26 cellular contexts compared by ENCODE assay signal in the genomic region with DNA sequence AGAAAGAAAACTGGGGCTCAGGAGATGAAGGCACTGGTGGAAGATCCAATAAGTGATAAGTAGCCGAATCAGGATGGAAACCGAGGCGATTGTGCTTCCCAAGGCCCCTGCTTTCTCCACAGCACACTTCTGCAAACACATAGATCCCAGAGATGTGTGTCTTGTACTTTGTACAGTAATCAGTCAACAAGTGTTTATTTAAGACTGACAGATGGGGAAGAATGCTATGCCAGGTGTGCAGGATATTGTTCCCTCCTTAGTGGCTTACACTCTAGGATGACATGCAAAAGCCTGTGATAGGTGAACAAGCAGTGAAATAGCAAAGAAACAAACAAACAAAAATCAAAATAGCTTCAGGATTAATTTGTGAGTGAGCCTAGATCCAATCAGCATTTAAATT.
A peak's percentile ranks its signal among the peaks of the same experiment; 100 is the strongest.
DNase-seq lines count a peak whose midpoint lies in the region; ATAC-seq, FAIRE-seq and TF ChIP-seq lines count a peak whose summit lies in the region.
"Had no signal": no experiment of that assay in that cellular context is flagged by ENCODE, and none has a peak within 500 bp of the region (broad histone marks: within the 10 kb centered on the region; RNA-seq: fewer than 3 reads in every experiment).

No MANE protein-coding gene starts in this region.

- no peak for TF ChIP-seq CTCF in pancreas (IDR thresholded peaks at IDR 0.05)

- no peak overlapping the region for H3K4me3 ChIP-seq in pancreas
- H3K4me3 ChIP-seq: GM12878, HAP-1 had no signal

- FAIRE-seq in pancreas (lab: Jason Lieb, UNC): no peak
- FAIRE-seq: GM12878 had no signal

- H3K27ac ChIP-seq in pancreas: no peak overlapping the region
- H3K27ac ChIP-seq: 22Rv1, C4-2B had no signal

- peak; percentile 46 to 77 (median 68) for ATAC-seq in pancreas
- ATAC-seq: GM12878, Panc1 had no signal

- intact Hi-C loops in pancreas (cut with DNase I): no loop called here

- H3K27me3 ChIP-seq in pancreas: no peaks in the 10 kb centered on the region

- no peaks in the 10 kb centered on the region for H3K4me1 ChIP-seq in pancreas
- H3K4me1 ChIP-seq: HAP-1 had no signal

- no peaks in the 10 kb centered on the region for H3K9me3 ChIP-seq in pancreas
- H3K9me3 ChIP-seq: HAP-1 had no signal

- WGBS in pancreas, 2 donors: 4 to 16% methylated on average over 3 of the region's 3 CpGs

- DNase-seq in DMS153 (lab: John Stamatoyannopoulos, UW) (peak; percentile 8), DMS153 treated with DMSO at 0.1 percent for 48 hours (lab: John Stamatoyannopoulos, UW; ENCODE audit: unreplicated experiment) (no peak), HT-29 (ENCODE audit: low spot score) (peak; percentile 13), NCI-H774 (lab: John Stamatoyannopoulos, UW) (peak; percentile 40), pancreas (no peak), globus pallidus (ENCODE audit: low spot score) (no peak), NCI-H2107 (lab: John Stamatoyannopoulos, UW) (no peak)
- no peak for DNase-seq in central memory CD4-positive, alpha-beta T cell
- DNase-seq: CD8-positive, alpha-beta memory T cell; DMS79; EL; GDM1; GOT3; HFFc6; Karpas-422; NCI-H1092 treated with DMSO at 0.1 percent for 48 hours; NCI-H1436; NCI-H187; NCI-H2081 treated with DMSO at 0.1 percent for 48 hours; NCI-H446 treated with DMSO at 0.1 percent for 48 hours; SHP77 treated with DMSO at 0.1 percent for 48 hours had no signal

- no peaks in the 10 kb centered on the region for H3K36me3 ChIP-seq in pancreas
- H3K36me3 ChIP-seq: HAP-1 had no signal

Comparison
In these comparisons a context has a peak if more than half of its experiments do, and no peak if none do; other contexts are left out.
1. DNase-seq: peak in DMS153 (single experiment), HT-29 (single experiment) and NCI-H774 (single experiment); none in DMS153 treated with DMSO at 0.1 percent for 48 hours (single experiment), pancreas (0 of 6), central memory CD4-positive, alpha-beta T cell (single experiment), globus pallidus (single experiment) and NCI-H2107 (single experiment).